Comparison of ENCODE assay signal across 7 cellular contexts in genomic region chr12:89706551-89707348, GRCh38. TPM values are rescaled to one million over a fixed set of nuclear protein-coding genes. Genes with fewer than 3 reads are reported as not detected.
DNase-seq lines count a peak whose midpoint lies in the region; ATAC-seq, FAIRE-seq and TF ChIP-seq lines count a peak whose summit lies in the region.

No MANE protein-coding gene starts in this region.

- H3F3A ChIP-seq in MM.1S (ENCODE audit: insufficient read depth, low read length), result 0 out of 2 replicates have a peak, but pooled peaks cover 3% of the 10 kb centered on the region

- H4K20me1 ChIP-seq in MM.1S (ENCODE audit: insufficient read depth, low read length), result 0 out of 2 replicates have a peak, but pooled peaks cover 4% of the 10 kb centered on the region

- intact Hi-C loops in kidney (cut with DNase I), result no loop called here

- no peak for TF ChIP-seq CTCF in GM10248 (IDR thresholded peaks at IDR 0.05; ENCODE audit: control extremely low read depth, extremely low read depth, low read depth, missing control alignments)
- TF ChIP-seq CTCF in MM.1S (IDR thresholded peaks at IDR 0.05; ENCODE audit: low read length), result no peak
- no peak for TF ChIP-seq CTCF in kidney (IDR thresholded peaks at IDR 0.05; ENCODE audit: borderline replicate concordance, extremely low read depth, insufficient read depth)

- no peak for FAIRE-seq in kidney (lab: Jason Lieb, UNC)

- H3K4me1 ChIP-seq in MM.1S (ENCODE audit: low read length), result peaks cover 9% of the 10 kb centered on the region; the same call in 1 of the 2 replicates
- peaks cover 2 to 16% of the 10 kb centered on the region in 2 donors for H3K4me1 ChIP-seq in kidney (ENCODE audit: control insufficient read depth in 1 of 2, insufficient read depth in 1 of 2, low read depth in 1 of 2, low read length in 2 of 2)
- H3K4me1 ChIP-seq in stomach smooth muscle (ENCODE audit: control insufficient read depth, insufficient read depth, low read length), result no peaks in the 10 kb centered on the region

- ATAC-seq in left lobe of liver, result no peak
- no peak for ATAC-seq in GM21723 (IDR thresholded peaks at IDR 0.05; ENCODE audit: unreplicated experiment)

- no peaks in the 10 kb centered on the region for H3K9me3 ChIP-seq in MM.1S (replicated peaks; ENCODE audit: insufficient read depth, low read length)
- H3K9me3 ChIP-seq in kidney (ENCODE audit: control insufficient read depth in 1 of 2, low read length in 2 of 2), result no peaks in the 10 kb centered on the region
- no peaks in the 10 kb centered on the region for H3K9me3 ChIP-seq in stomach smooth muscle (ENCODE audit: control insufficient read depth in 2 of 2, low read length in 2 of 2)

- peak overlapping the region; percentile 79 for H3K4me3 ChIP-seq in MM.1S (ENCODE audit: low read length)
- H3K4me3 ChIP-seq in kidney (ENCODE audit: low read length in 2 of 2), result peak overlapping the region; percentile 60 to 85
- peak overlapping the region; percentile 90 to 95 for H3K4me3 ChIP-seq in stomach smooth muscle (ENCODE audit: low read length in 2 of 2)

- H3K9me2 ChIP-seq in MM.1S (replicated peaks; ENCODE audit: insufficient read depth, low read length), result no peaks in the 10 kb centered on the region

- CTCF ChIA-PET in GM10248 (lab: Yijun Ruan, JAX), result interaction anchor here (0.8 to 1.5 kb wide), 5 partner anchors 9 to 244 kb away, joined by 3 to 4 read pairs (median 4); no protein-coding TSS in a partner anchor

- no peak overlapping the region for H2AFZ ChIP-seq in MM.1S (ENCODE audit: low read length)

- POLR2A ChIA-PET in GM10248 (lab: Yijun Ruan, JAX), result interaction anchor here (0.5 to 0.6 kb wide), 2 partner anchors 60 to 157 kb away, joined by 3 to 4 read pairs; no protein-coding TSS in a partner anchor

- DNase-seq in GM10248 (ENCODE audit: extremely low spot score), result peak; percentile 8
- DNase-seq in MM.1S, result no peak
- DNase-seq in amniotic epithelial cell (ENCODE audit: low read depth), result peak; percentile 22
- peak; percentile 67 for DNase-seq in kidney
- DNase-seq in left lobe of liver (ENCODE audit: low spot score), result no peak

- H3K27me3 ChIP-seq in MM.1S (replicated peaks; ENCODE audit: insufficient read depth, low read length) (0 out of 2 replicates have a peak, but pooled peaks cover 4% of the 10 kb centered on the region), stomach smooth muscle (ENCODE audit: control insufficient read depth in 1 of 2, insufficient read depth in 2 of 2, low read length in 2 of 2) (no peaks in the 10 kb centered on the region)

- H3K9ac ChIP-seq in MM.1S (ENCODE audit: low read length) (no peak overlapping the region), kidney (ENCODE audit: low read length in 2 of 2) (peak overlapping the region in 1 of 2 donors; percentile 87), stomach smooth muscle (ENCODE audit: low read length in 2 of 2) (peak overlapping the region; percentile 66 to 79)

- peak overlapping the region; percentile 85 for H3K4me2 ChIP-seq in MM.1S (ENCODE audit: low read depth, low read length)

- H3K27ac ChIP-seq in MM.1S (ENCODE audit: low read length) (no peak overlapping the region), kidney (ENCODE audit: low read depth in 2 of 2, low read length in 2 of 2) (no peak overlapping the region), stomach smooth muscle (ENCODE audit: low read length) (no peak overlapping the region)

- H3K36me3 ChIP-seq in MM.1S (replicated peaks; ENCODE audit: insufficient read depth, low read length), result no peaks in the 10 kb centered on the region
- no peaks in the 10 kb centered on the region for H3K36me3 ChIP-seq in kidney (ENCODE audit: control insufficient read depth in 1 of 2, insufficient read depth in 2 of 2, low read length in 2 of 2)
- no peaks in the 10 kb centered on the region for H3K36me3 ChIP-seq in stomach smooth muscle (ENCODE audit: control insufficient read depth in 2 of 2, insufficient read depth in 2 of 2, low read length in 2 of 2)

- peaks cover 65% of the 10 kb centered on the region for H3K79me2 ChIP-seq in MM.1S (ENCODE audit: low read length)

RNA-seq across cellular contexts. Expression of gene ATP2B1, which starts 1.9 kb away (rescaled TPM):
- total RNA-seq in kidney (53.4 TPM), left lobe of liver (12.3 TPM)
- 6.3 TPM for polyA plus RNA-seq in kidney (ENCODE audit: insufficient read depth, low read depth, low replicate concordance)

Comparison
In these comparisons a context has a peak if more than half of its experiments do, and no peak if none do; other contexts are left out.
1. DNase-seq: peak in GM10248 (single experiment), amniotic epithelial cell (single experiment) and kidney (single experiment); none in MM.1S (single experiment) and left lobe of liver (single experiment).
2. Peak in every context shown above with its lines, with median percentiles within 50 percentile points of each other: H3K4me3 ChIP-seq.